In genomic region chr6:150667977-150668716, GRCh38 we compare ENCODE assay signal across 2 cellular contexts.
TF ChIP-seq lines count a peak whose summit lies in the region.

No MANE protein-coding gene starts in this region.

TF ChIP-seq in A549, 52 proteins besides CTCF, POLR2A, EP300 and RAD21 (continued from another document):
- no peak for TF ChIP-seq USF2 (IDR thresholded peaks at IDR 0.05)

TF ChIP-seq in HEK293, 187 proteins besides CTCF, POLR2A, EP300 and RAD21 (continued from another document and continues in another):
- TF ChIP-seq HIC1 (tag by site-specific recombination; IDR thresholded peaks at IDR 0.05) (0 out of 2 replicates have a peak, but pooled peaks have one; percentile 28), ZFP37 (tag by site-specific recombination; IDR thresholded peaks at IDR 0.05) (no peak), ZNF184 (tag by site-specific recombination; IDR thresholded peaks at IDR 0.05) (no peak), FEZF1 (tag by site-specific recombination; IDR thresholded peaks at IDR 0.05) (no peak), ZNF239 (tag by site-specific recombination; IDR thresholded peaks at IDR 0.05) (no peak), ZNF843 (tag by site-specific recombination; IDR thresholded peaks at IDR 0.05) (0 out of 2 replicates have a peak, but pooled peaks have one; percentile 31), ZBTB7A (tag by site-specific recombination; IDR thresholded peaks at IDR 0.05; ENCODE audit: low read depth) (no peak), PATZ1 (tag by site-specific recombination; IDR thresholded peaks at IDR 0.05) (no peak), ZNF221 (tag by site-specific recombination; IDR thresholded peaks at IDR 0.05; ENCODE audit: borderline replicate concordance) (no peak), TCF7L2 (IDR thresholded peaks at IDR 0.05; ENCODE audit: borderline replicate concordance, low read depth, low read length) (peak; percentile 97), ZNF16 (tag by site-specific recombination; IDR thresholded peaks at IDR 0.05; ENCODE audit: low read depth) (no peak), ELK4 (IDR thresholded peaks at IDR 0.05; ENCODE audit: borderline replicate concordance, low read depth, low read length) (no peak), ZNF311 (tag by site-specific recombination; IDR thresholded peaks at IDR 0.05; ENCODE audit: borderline replicate concordance) (no peak), PBX3 (CRISPR knock-in tag; IDR thresholded peaks at IDR 0.05) (no peak), ZNF292 (tag by site-specific recombination; IDR thresholded peaks at IDR 0.05; ENCODE audit: borderline replicate concordance, low read depth) (no peak), ZNF600 (tag by site-specific recombination; IDR thresholded peaks at IDR 0.05) (peak; percentile 71), HOXC10 (CRISPR knock-in tag; IDR thresholded peaks at IDR 0.05) (no peak), ZNF121 (tag by site-specific recombination; IDR thresholded peaks at IDR 0.05) (no peak), ZNF19 (tag by site-specific recombination; IDR thresholded peaks at IDR 0.05; ENCODE audit: low read depth) (no peak), ZNF837 (tag by site-specific recombination; IDR thresholded peaks at IDR 0.05) (no peak), ZNF26 (tag by site-specific recombination; IDR thresholded peaks at IDR 0.05) (no peak), ZNF777 (tag by site-specific recombination; IDR thresholded peaks at IDR 0.05; ENCODE audit: borderline replicate concordance) (no peak), MYNN (tag by site-specific recombination; IDR thresholded peaks at IDR 0.05; ENCODE audit: borderline replicate concordance) (0 out of 2 replicates have a peak, but pooled peaks have one; percentile 21), ZNF645 (tag by site-specific recombination; IDR thresholded peaks at IDR 0.05) (no peak), ZNF394 (tag by site-specific recombination; IDR thresholded peaks at IDR 0.05; ENCODE audit: borderline replicate concordance) (no peak), BCL11A (tag by site-specific recombination; IDR thresholded peaks at IDR 0.05; ENCODE audit: low read depth) (no peak), ZNF830 (tag by site-specific recombination; IDR thresholded peaks at IDR 0.05; ENCODE audit: low read depth) (no peak), SCRT2 (tag by site-specific recombination; IDR thresholded peaks at IDR 0.05) (peak; percentile 84), ZNF324 (tag by site-specific recombination; IDR thresholded peaks at IDR 0.05) (0 out of 2 replicates have a peak, but pooled peaks have one; percentile 27), ZNF449 (tag by site-specific recombination; IDR thresholded peaks at IDR 0.05) (peak; percentile 49; the same call in 1 of the 2 replicates), ZNF776 (tag by site-specific recombination; IDR thresholded peaks at IDR 0.05; ENCODE audit: borderline replicate concordance) (no peak), PRDM6 (tag by site-specific recombination; IDR thresholded peaks at IDR 0.05) (peak; percentile 96), ZEB2 (tag by site-specific recombination; IDR thresholded peaks at IDR 0.05) (0 out of 2 replicates have a peak, but pooled peaks have one; percentile 51), ZNF626 (tag by site-specific recombination; IDR thresholded peaks at IDR 0.05) (no peak), ZNF639 (tag by site-specific recombination; IDR thresholded peaks at IDR 0.05) (no peak), PRDM4 (tag by site-specific recombination; IDR thresholded peaks at IDR 0.05) (peak; percentile 71)
